ENCODE assay signal across 1 cellular context in genomic region chr14:93430889-93431670, GRCh38.
TF ChIP-seq lines count a peak whose summit lies in the region.

Gene UNC79, plus strand, starts transcription at chr14:93430939. Its CDS starts 91 bp downstream, at chr14:93431030.

TF ChIP-seq in SK-N-SH treated with all-trans-retinoic acid at 6 μM for 48 hours, 23 proteins besides CTCF, POLR2A, EP300 and RAD21 (continued from another document):
- TF ChIP-seq TSHZ2 (CRISPR knock-in tag; IDR thresholded peaks at IDR 0.05) (no peak), SNAI2 (CRISPR knock-in tag; IDR thresholded peaks at IDR 0.05) (no peak), ZNF8 (CRISPR knock-in tag; IDR thresholded peaks at IDR 0.05) (no peak), ESRRG (CRISPR knock-in tag; IDR thresholded peaks at IDR 0.05) (no peak), ZFP30 (CRISPR knock-in tag; IDR thresholded peaks at IDR 0.05) (no peak), TOX (CRISPR knock-in tag; IDR thresholded peaks at IDR 0.05; ENCODE audit: borderline replicate concordance) (no peak), CREB5 (CRISPR knock-in tag; IDR thresholded peaks at IDR 0.05; ENCODE audit: low read depth) (no peak), CSDC2 (CRISPR knock-in tag; IDR thresholded peaks at IDR 0.05) (no peak), ISL1 (CRISPR knock-in tag; IDR thresholded peaks at IDR 0.05) (no peak), TCF4 (CRISPR knock-in tag; IDR thresholded peaks at IDR 0.05; ENCODE audit: borderline replicate concordance) (no peak)
